ENCODE assay signal across 8 cellular contexts in the genomic region with DNA sequence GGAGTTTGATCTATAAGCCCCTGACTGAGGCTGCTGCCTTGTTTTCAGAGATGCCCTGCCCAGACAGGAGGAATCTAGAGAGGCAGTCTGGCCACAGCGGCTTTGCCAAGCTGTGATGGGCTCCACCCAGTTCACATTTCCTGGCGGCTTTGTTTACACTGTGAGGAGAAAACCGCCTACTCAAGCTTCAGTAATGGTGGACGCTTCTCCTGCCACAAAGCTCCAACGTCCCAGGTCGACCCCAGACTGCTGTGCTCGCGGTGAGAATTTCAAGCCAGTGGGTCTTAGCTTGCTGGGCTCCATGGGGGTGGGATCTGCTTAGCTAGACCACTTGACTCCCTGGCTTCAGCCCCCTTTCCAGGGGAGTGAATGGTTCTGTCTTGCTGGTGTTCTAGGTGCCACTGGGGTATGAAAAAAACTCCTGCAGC. TPM values are rescaled to one million over a fixed set of nuclear protein-coding genes. Genes with fewer than 3 reads are reported as not detected.
DNase-seq lines count a peak whose midpoint lies in the region; ATAC-seq, FAIRE-seq and TF ChIP-seq lines count a peak whose summit lies in the region.
"Not testable (repeated sequence)": the region's sequence is repeated elsewhere in the genome, so short reads cannot be mapped to it uniquely, and the experiment has no call there.

No MANE protein-coding gene starts in this region.

- H3K9me3 Mint-ChIP-seq in activated T-cell treated with anti-CD3 and anti-CD28 coated beads, Interleukin-2, amount 50 U/mL, for 4 hours; memory B cell; stimulated activated memory B cell treated with anti-CD40 and anti-IgM and Interleukin-4, amounts not matched to agents 10 μg/mL and 1 μg/mL and 100 μg/mL, for 72 hours: not testable (repeated sequence)

- FAIRE-seq in endothelial cell of umbilical vein (lab: Jason Lieb, UNC) = not testable (repeated sequence)

- H4K20me1 ChIP-seq in IMR-90 (ENCODE audit: insufficient read depth, low read length); endothelial cell of umbilical vein (replicated peaks; ENCODE audit: control insufficient read depth, extremely low read depth, insufficient read depth, low read length): not testable (repeated sequence)

- peak overlapping the region; percentile 49 for H3K23ac ChIP-seq in IMR-90 (ENCODE audit: low read depth, low read length)

- peak overlapping the region; percentile 62 to 92; a peak in 3 of 4 replicates for H4K8ac ChIP-seq in IMR-90 (ENCODE audit: low read depth in 2 of 2, low read length in 2 of 2)

- not testable (repeated sequence) for H3K9me3 ChIP-seq in IMR-90 (ENCODE audit: control insufficient read depth, insufficient read depth, low read length); SJSA1 (replicated peaks); endothelial cell of umbilical vein (replicated peaks; ENCODE audit: control insufficient read depth, insufficient read depth, low read length)

- peak overlapping the region; percentile 81 for H2AFZ ChIP-seq in IMR-90 (replicated peaks; ENCODE audit: low read length, poor library complexity)
- peak overlapping the region; percentile 56 for H2AFZ ChIP-seq in endothelial cell of umbilical vein (ENCODE audit: low read depth, low read length)

- peak overlapping the region; percentile 96 for H2BK15ac ChIP-seq in IMR-90 (ENCODE audit: low read depth, low read length)

- H2AK9ac ChIP-seq in IMR-90 (replicated peaks; ENCODE audit: low read depth, low read length, poor library complexity) = not testable (repeated sequence)

- H3K27ac Mint-ChIP-seq in memory B cell = peak overlapping the region; percentile 85
- peak overlapping the region; percentile 70 for H3K27ac Mint-ChIP-seq in stimulated activated memory B cell treated with anti-CD40 and anti-IgM and Interleukin-4, amounts not matched to agents 10 μg/mL and 1 μg/mL and 100 μg/mL, for 72 hours

- H3K4me3 Mint-ChIP-seq in activated T-cell treated with anti-CD3 and anti-CD28 coated beads, Interleukin-2, amount 50 U/mL, for 4 hours = peak overlapping the region; percentile 58
- peak overlapping the region; percentile 78 for H3K4me3 Mint-ChIP-seq in memory B cell
- H3K4me3 Mint-ChIP-seq in stimulated activated memory B cell treated with anti-CD40 and anti-IgM and Interleukin-4, amounts not matched to agents 10 μg/mL and 1 μg/mL and 100 μg/mL, for 72 hours = peak overlapping the region; percentile 54

- not testable (repeated sequence) for H3K27me3 ChIP-seq in IMR-90 (ENCODE audit: control insufficient read depth, insufficient read depth, low read length); SJSA1 (replicated peaks); endothelial cell of umbilical vein (ENCODE audit: control insufficient read depth in 2 of 2, insufficient read depth in 2 of 2, low read length in 2 of 2)

- peaks cover 30% of the 10 kb centered on the region for H3K4me1 Mint-ChIP-seq in activated T-cell treated with anti-CD3 and anti-CD28 coated beads, Interleukin-2, amount 50 U/mL, for 4 hours (ENCODE audit: low read depth)
- H3K4me1 Mint-ChIP-seq in memory B cell; stimulated activated memory B cell treated with anti-CD40 and anti-IgM and Interleukin-4, amounts not matched to agents 10 μg/mL and 1 μg/mL and 100 μg/mL, for 72 hours: not testable (repeated sequence)

- peak overlapping the region; percentile 69 for H3K18ac ChIP-seq in IMR-90 (ENCODE audit: low read depth, low read length)

- TF ChIP-seq CTCF in IMR-90 (conservative IDR thresholded peaks at IDR 0.05; ENCODE audit: low read depth, low read length); endothelial cell of umbilical vein (IDR thresholded peaks at IDR 0.05; ENCODE audit: extremely low read depth in 1 of 2, insufficient read depth in 1 of 2, low read depth in 1 of 2, low read length in 2 of 2): not testable (repeated sequence)

- peak overlapping the region; percentile 96 for H2AK5ac ChIP-seq in IMR-90 (ENCODE audit: low read depth, low read length)

- DNase-seq in COR-L47 (lab: John Stamatoyannopoulos, UW) (peak; percentile 38), IMR-90 (peak; percentile 16), NCI-H2227 (lab: John Stamatoyannopoulos, UW; ENCODE audit: unreplicated experiment) (peak; percentile 64)
- DNase-seq in SJSA1 (ENCODE audit: low read depth in 1 of 2, low spot score in 2 of 2); activated T-cell treated with anti-CD3 and anti-CD28 coated beads, Interleukin-2, amount 50 U/mL, for 4 hours; endothelial cell of umbilical vein (ENCODE audit: low read depth, low spot score); memory B cell (ENCODE audit: low spot score in 2 of 2): not testable (repeated sequence)

- dilution Hi-C loops in IMR-90 (cut with HindIII; ENCODE audit: low sequenced_read_pairs, unreplicated experiment) = not testable (repeated sequence)
- dilution Hi-C loops in endothelial cell of umbilical vein (cut with MboI; ENCODE audit: extremely low pct_ligation_motif_present, low sequenced_read_pairs) = loop anchor here (25.0 kb wide), 1 partner anchor 93 kb away; no protein-coding TSS in a partner anchor

- 80% methylated on average over 2 of the region's 8 CpGs; no CpG with 5 or more reads in 1 of the 2 experiments for WGBS in IMR-90 (ENCODE audit: extremely low coverage in 2 of 2, insufficient read length in 1 of 2), 2 experiments

- H3K27me3 Mint-ChIP-seq in activated T-cell treated with anti-CD3 and anti-CD28 coated beads, Interleukin-2, amount 50 U/mL, for 4 hours (ENCODE audit: low read depth); memory B cell; stimulated activated memory B cell treated with anti-CD40 and anti-IgM and Interleukin-4, amounts not matched to agents 10 μg/mL and 1 μg/mL and 100 μg/mL, for 72 hours: not testable (repeated sequence)

- POLR2A ChIA-PET in IMR-90 (lab: Charles Lee; ENCODE audit: unreplicated experiment); endothelial cell of umbilical vein (lab: Charles Lee): not testable (repeated sequence)

- H3K27ac ChIP-seq in IMR-90 (ENCODE audit: insufficient read depth, low read length) = peak overlapping the region; percentile 92
- peak overlapping the region; percentile 33 for H3K27ac ChIP-seq in SJSA1
- H3K27ac ChIP-seq in endothelial cell of umbilical vein (ENCODE audit: insufficient read depth, low read depth, low read length) = not testable (repeated sequence)

- not testable (repeated sequence) for H3K9ac ChIP-seq in IMR-90 (ENCODE audit: low read depth, low read length); endothelial cell of umbilical vein (replicated peaks; ENCODE audit: extremely low read depth, insufficient read depth, low read length)

- H2BK20ac ChIP-seq in IMR-90 (ENCODE audit: low read depth, low read length) = peak overlapping the region; percentile 54

- H2BK120ac ChIP-seq in IMR-90 (ENCODE audit: low read depth, low read length) = peak overlapping the region; percentile 75

- H3K4ac ChIP-seq in IMR-90 (ENCODE audit: low read depth, low read length) = peak overlapping the region; percentile 71

- H3K4me3 ChIP-seq in IMR-90 (ENCODE audit: insufficient read depth, low read depth, low read length); SJSA1; endothelial cell of umbilical vein (replicated peaks in 1 of 3; ENCODE audit: insufficient read depth in 1 of 3, low read depth in 1 of 3, low read length in 3 of 3): not testable (repeated sequence)

- H4K91ac ChIP-seq in IMR-90 (ENCODE audit: insufficient read depth, low read depth, low read length) = peak overlapping the region; percentile 94

- H3K14ac ChIP-seq in IMR-90 (replicated peaks; ENCODE audit: low read depth, low read length) = peak overlapping the region; percentile 53

- H2BK5ac ChIP-seq in IMR-90 (ENCODE audit: low read depth, low read length, poor library complexity, severe bottlenecking) = peak overlapping the region; percentile 69

- H3K56ac ChIP-seq in IMR-90 (ENCODE audit: extremely low read depth, insufficient read depth, low read length) = peak overlapping the region; percentile 70; the same call in 1 of the 2 replicates

- H3K79me1 ChIP-seq in IMR-90 (ENCODE audit: low read depth in 1 of 2, low read length in 2 of 2) = not testable (repeated sequence)

- in situ Hi-C loops in IMR-90 (cut with MboI; ENCODE audit: low sequenced_read_pairs) = loop anchor here (10.0 kb wide), 1 partner anchor 556 kb away; the partner anchor contains the start of genes DBF4 and SLC25A40

- TF ChIP-seq POLR2A in IMR-90 (IDR thresholded peaks at IDR 0.05; ENCODE audit: low read depth, low read length); endothelial cell of umbilical vein (IDR thresholded peaks at IDR 0.05; ENCODE audit: low read depth, low read length): not testable (repeated sequence)

- H3K9me1 ChIP-seq in IMR-90 (ENCODE audit: insufficient read depth, low read length); endothelial cell of umbilical vein (replicated peaks; ENCODE audit: control insufficient read depth, extremely low read depth, insufficient read depth, low read length): not testable (repeated sequence)

- intact Hi-C loops in IMR-90 (cut with micrococcal nuclease) = loop anchor here (5.0 to 10.0 kb wide), 2 partner anchors 167 to 256 kb away; partner anchors contain the start of gene DMTF1
- intact Hi-C loops in endothelial cell of umbilical vein (cut with micrococcal nuclease) = not testable (repeated sequence)

- peak overlapping the region; percentile 12; the same call in 1 of the 2 replicates for H3K4me2 ChIP-seq in IMR-90 (ENCODE audit: low read depth, low read length)
- not testable (repeated sequence) for H3K4me2 ChIP-seq in endothelial cell of umbilical vein (ENCODE audit: insufficient read depth, low read length)

- peak; percentile 25 for ATAC-seq in IMR-90 (ENCODE audit: low read depth)
- ATAC-seq in activated T-cell treated with anti-CD3 and anti-CD28 coated beads, Interleukin-2, amount 50 U/mL, for 4 hours; stimulated activated memory B cell treated with anti-CD40 and anti-IgM and Interleukin-4, amounts not matched to agents 10 μg/mL and 1 μg/mL and 100 μg/mL, for 72 hours: not testable (repeated sequence)
- peak; percentile 31 for ATAC-seq in memory B cell (ENCODE audit: low read depth)

- not testable (repeated sequence) for H3K36me3 Mint-ChIP-seq in activated T-cell treated with anti-CD3 and anti-CD28 coated beads, Interleukin-2, amount 50 U/mL, for 4 hours (ENCODE audit: insufficient read depth)
- H3K36me3 Mint-ChIP-seq in memory B cell = peaks cover 14% of the 10 kb centered on the region
- H3K36me3 Mint-ChIP-seq in stimulated activated memory B cell treated with anti-CD40 and anti-IgM and Interleukin-4, amounts not matched to agents 10 μg/mL and 1 μg/mL and 100 μg/mL, for 72 hours = peaks cover 25% of the 10 kb centered on the region

- not testable (repeated sequence) for TF ChIP-seq RAD21 in IMR-90 (IDR thresholded peaks at IDR 0.05; ENCODE audit: low read length)

- H3K79me2 ChIP-seq in endothelial cell of umbilical vein (ENCODE audit: control insufficient read depth, insufficient read depth, low read length) = not testable (repeated sequence)

- H4K5ac ChIP-seq in IMR-90 (ENCODE audit: low read depth, low read length) = peak overlapping the region; percentile 63

- H3K4me1 ChIP-seq in IMR-90 (ENCODE audit: control insufficient read depth, insufficient read depth, low read length) (peaks cover 19% of the 10 kb centered on the region), SJSA1 (replicated peaks) (peaks cover 38% of the 10 kb centered on the region)
- H3K4me1 ChIP-seq in endothelial cell of umbilical vein (ENCODE audit: control insufficient read depth, extremely low read depth, insufficient read depth, low read length) = not testable (repeated sequence)

- CTCF ChIA-PET in IMR-90 (lab: Yijun Ruan, JAX) (interaction anchor here (0.6 to 5.2 kb wide), 4 partner anchors 8 to 97 kb away, joined by 3 to 38 read pairs (median 4); no protein-coding TSS in a partner anchor), endothelial cell of umbilical vein (lab: Charles Lee) (interaction anchor here (1.1 to 10.2 kb wide), 4 partner anchors 26 to 567 kb away, joined by 3 to 299 read pairs (median 4); partner anchors contain the start of gene CROT)

- not testable (repeated sequence) for BruUV-seq in IMR-90 (replicated peaks; lab: Mats Ljungman, UMichigan); endothelial cell of umbilical vein (replicated peaks; lab: Mats Ljungman, UMichigan)

- H3K36me3 ChIP-seq in IMR-90 (ENCODE audit: control insufficient read depth, insufficient read depth, low read length); SJSA1; endothelial cell of umbilical vein (ENCODE audit: control insufficient read depth in 2 of 2, extremely low read depth in 1 of 2, insufficient read depth in 2 of 2, low read length in 2 of 2): not testable (repeated sequence)

RNA-seq across cellular contexts. Expression of gene CROT, which starts 26.3 kb away (rescaled TPM):
- total RNA-seq in IMR-90 (2012; rRNA removed) (7.5 and 14.4 TPM in 2 replicates), endothelial cell of umbilical vein (5.7 and 6.6 TPM in 2 replicates)
- polyA plus RNA-seq in IMR-90 (2012; rRNA removed) (7.2 and 10.0 TPM in 2 replicates), endothelial cell of umbilical vein (2.7 and 3.3 TPM in 2 replicates)
- 1.8 and 2.0 TPM in 2 replicates for polyA plus RNA-seq in IMR-90 (2012; cell fraction: cytosol; rRNA removed)
- polyA plus RNA-seq in IMR-90 (2012; cell fraction: nucleus; rRNA removed; ENCODE audit: low replicate concordance) = 2.0 and 21.2 TPM in 2 replicates
- 13.4 and 14.6 TPM in 2 replicates for total RNA-seq in SJSA1 (2014; rRNA removed; shearing (Covaris generic))
- 1 to 10 TPM; 4.9 to 6.8 (median 5.4) TPM for total RNA-seq in activated T-cell treated with anti-CD3 and anti-CD28 coated beads, Interleukin-2, amount 50 U/mL, for 4 hours
- polyA plus RNA-seq in endothelial cell of umbilical vein (2011; cell fraction: cytosol; rRNA removed) = 2.1 and 3.1 TPM in 2 replicates
- 17.5 and 20.3 TPM in 2 replicates for polyA plus RNA-seq in endothelial cell of umbilical vein (2011; cell fraction: nucleus; rRNA removed)
- polyA plus RNA-seq in endothelial cell of umbilical vein (2012) = 5.6 and 8.9 TPM in 2 replicates
- polyA minus RNA-seq in endothelial cell of umbilical vein = 5.2 and 5.7 TPM in 2 replicates
- polyA minus RNA-seq in endothelial cell of umbilical vein (2011; cell fraction: cytosol; rRNA and poly(A)+ RNA removed) = 0.82 TPM
- 14.8 and 20.8 TPM in 2 replicates for polyA minus RNA-seq in endothelial cell of umbilical vein (2011; cell fraction: nucleus; rRNA and poly(A)+ RNA removed)
